21 cellular contexts compared by ENCODE assay signal in genomic region chrX:115897956-115898355, GRCh38.
DNase-seq lines count a peak whose midpoint lies in the region; ATAC-seq, FAIRE-seq and TF ChIP-seq lines count a peak whose summit lies in the region.
"Had no signal": no experiment of that assay in that cellular context is flagged by ENCODE, and none has a peak within 500 bp of the region (broad histone marks: within the 10 kb centered on the region; RNA-seq: fewer than 3 reads in every experiment).

No MANE protein-coding gene starts in this region.

- H3K36me3 ChIP-seq in HepG2 (replicated peaks in 1 of 2; ENCODE audit: control insufficient read depth in 1 of 2, insufficient read depth in 2 of 2, low read length in 2 of 2) (no peaks in the 10 kb centered on the region), right lobe of liver (no peaks in the 10 kb centered on the region), H1 (ENCODE audit: control insufficient read depth in 2 of 4, insufficient read depth in 4 of 4, low read length in 3 of 4) (peaks cover 0 to 18% (median 6%) of the 10 kb centered on the region in 4 experiments; a peak in 6 of 8 replicates)
- H3K36me3 ChIP-seq: BE2C; BLaER1 treated with 17β-estradiol and CSF1 and Interleukin-3, amounts not matched to agents 10 nM and 100 nM had no signal

- H3K27me3 ChIP-seq in HepG2 (ENCODE audit: control insufficient read depth in 1 of 2, insufficient read depth in 2 of 2, low read length in 2 of 2) (no peaks in the 10 kb centered on the region; a peak in 1 of 5 replicates), right lobe of liver (no peaks in the 10 kb centered on the region), H1 (replicated peaks in 1 of 4; ENCODE audit: control insufficient read depth in 3 of 4, extremely low read depth in 1 of 4, insufficient read depth in 3 of 4, low read length in 3 of 4) (no peaks in the 10 kb centered on the region)
- H3K27me3 ChIP-seq: BE2C had no signal

- no peak overlapping the region for H2BK120ac ChIP-seq in H1 (replicated peaks; ENCODE audit: low read depth, low read length)

- no peak overlapping the region for H4K5ac ChIP-seq in H1 (ENCODE audit: insufficient read length, low read depth, low read length)

- FAIRE-seq in HepG2 (lab: Jason Lieb, UNC) = no peak
- FAIRE-seq in H1 (lab: Jason Lieb, UNC) = no peak
- FAIRE-seq: A204.1, D721Med had no signal

- in situ Hi-C loops in HepG2 (cut with HindIII; ENCODE audit: extremely low pct_ligation_motif_present, low pct_unique_long_range_greater_than_20kb) = no loop called here

- intact Hi-C loops in HepG2 (cut with micrococcal nuclease; ENCODE audit: unreplicated experiment) (no loop called here), right lobe of liver (cut with DNase I) (no loop called here)

- H3K4me3 ChIP-seq in HepG2 (replicated peaks in 1 of 3; ENCODE audit: insufficient read depth in 1 of 3, low read depth in 2 of 3, low read length in 3 of 3) = peak overlapping the region in 1 of 3 experiments; percentile 52; a peak in 1 of 6 replicates
- no peak overlapping the region for H3K4me3 ChIP-seq in right lobe of liver
- H3K4me3 ChIP-seq in H1 (ENCODE audit: extremely low read depth in 1 of 4, insufficient read depth in 2 of 4, low read depth in 3 of 4, low read length in 4 of 4) = no peak overlapping the region
- H3K4me3 ChIP-seq: BLaER1 treated with 17β-estradiol and CSF1 and Interleukin-3, amounts not matched to agents 10 nM and 100 nM had no signal

- BruUV-seq in HepG2 (replicated peaks; lab: Mats Ljungman, UMichigan) = no TSS peak

- H4K20me1 ChIP-seq in HepG2 (ENCODE audit: insufficient read depth, low read length) (no peaks in the 10 kb centered on the region), H1 (replicated peaks in 1 of 2; ENCODE audit: control insufficient read depth in 1 of 2, insufficient read depth in 2 of 2, low read length in 2 of 2) (peaks cover 0 to 36% of the 10 kb centered on the region in 2 experiments)
- H4K20me1 ChIP-seq: BLaER1 treated with 17β-estradiol and CSF1 and Interleukin-3, amounts not matched to agents 10 nM and 100 nM had no signal

- H3K4me2 ChIP-seq in HepG2 (ENCODE audit: low read depth, low read length) (peak overlapping the region; percentile 61), H1 (ENCODE audit: insufficient read depth in 1 of 2, low read depth in 2 of 2, low read length in 2 of 2) (no peak overlapping the region)

- no peak for ATAC-seq in HepG2
- ATAC-seq in right lobe of liver = no peak
- no peak for ATAC-seq in SK-N-SH treated with all-trans-retinoic acid at 6 μM for 48 hours
- ATAC-seq: HCT116 had no signal

- H2BK20ac ChIP-seq in H1 (ENCODE audit: low read length) = no peak overlapping the region

- no peak for TF ChIP-seq EP300 in HepG2 (IDR thresholded peaks at IDR 0.05; ENCODE audit: low read depth in 2 of 2, low read length in 2 of 2)
- TF ChIP-seq EP300 in HepG2 (CRISPR knock-in tag; IDR thresholded peaks at IDR 0.05; ENCODE audit: borderline replicate concordance) = no peak
- no peak for TF ChIP-seq EP300 in H1 (IDR thresholded peaks at IDR 0.05; ENCODE audit: borderline replicate concordance in 1 of 2, low read depth in 2 of 2, low read length in 2 of 2)

- TF ChIP-seq POLR2A in HepG2 (IDR thresholded peaks at IDR 0.05; ENCODE audit: insufficient read depth in 1 of 2, low read depth in 2 of 2, low read length in 2 of 2) (no peak), right lobe of liver (IDR thresholded peaks at IDR 0.05) (no peak), H1 (IDR thresholded peaks at IDR 0.05; ENCODE audit: control extremely low read depth in 1 of 2, low read depth in 2 of 2, low read length in 2 of 2) (peak in 1 of 2 experiments; percentile 43; a peak in 2 of 3 replicates)

- H3K56ac ChIP-seq in H1 (replicated peaks; ENCODE audit: insufficient read length, low read depth, low read length) = no peak overlapping the region

- H3K79me1 ChIP-seq in H1 (ENCODE audit: low read depth, low read length) = no peaks in the 10 kb centered on the region; the same call in 1 of the 2 replicates

- no peak overlapping the region for H3K23ac ChIP-seq in H1 (ENCODE audit: insufficient read length)

- H3K4ac ChIP-seq in H1 (replicated peaks; ENCODE audit: insufficient read length, low read depth, low read length) = no peak overlapping the region

- no peak overlapping the region for H3K27ac ChIP-seq in HepG2 (ENCODE audit: extremely low read length, insufficient read depth, low read length)
- no peak overlapping the region for H3K27ac ChIP-seq in right lobe of liver
- no peak overlapping the region for H3K27ac ChIP-seq in H1 (ENCODE audit: low read depth, low read length)
- H3K27ac ChIP-seq: 22Rv1; BLaER1 treated with 17β-estradiol and CSF1 and Interleukin-3, amounts not matched to agents 10 nM and 100 nM had no signal

- POLR2A ChIA-PET in HepG2 (lab: Yijun Ruan, JAX) = no interaction called here
- POLR2A ChIA-PET in H1 (lab: Charles Lee; ENCODE audit: partially characterized antibody) = no interaction called here

- H4K8ac ChIP-seq in H1 (ENCODE audit: extremely low read depth, insufficient read depth, low read length) = no peak overlapping the region

- no peak overlapping the region for H2BK12ac ChIP-seq in H1 (ENCODE audit: low read depth, low read length)

- H3K9me3 ChIP-seq in HepG2 (ENCODE audit: low read length) (no peaks in the 10 kb centered on the region), right lobe of liver (no peaks in the 10 kb centered on the region), H1 (ENCODE audit: insufficient read depth in 2 of 2, low read depth in 1 of 2, low read length in 1 of 2) (no peaks in the 10 kb centered on the region)
- H3K9me3 ChIP-seq: BE2C had no signal

- H3K18ac ChIP-seq in H1 (ENCODE audit: extremely low read depth, low read length) = no peak overlapping the region

- H3K4me1 ChIP-seq in HepG2 (ENCODE audit: insufficient read depth, low read length) = peaks cover 28% of the 10 kb centered on the region
- H3K4me1 ChIP-seq in right lobe of liver = peaks cover 0 to 9% (median 3%) of the 10 kb centered on the region in 4 donors
- no peaks in the 10 kb centered on the region for H3K4me1 ChIP-seq in H1 (replicated peaks in 1 of 4; ENCODE audit: control insufficient read depth in 3 of 4, insufficient read depth in 4 of 4, low read length in 3 of 4)

- peaks cover 22% of the 10 kb centered on the region for H3K36me3 Mint-ChIP-seq in type B pancreatic cell
- H3K36me3 Mint-ChIP-seq: CD14-positive monocyte; CD8-positive, alpha-beta memory T cell had no signal

- H2AK5ac ChIP-seq in H1 (ENCODE audit: low read depth, low read length) = no peak overlapping the region

- H3K23me2 ChIP-seq in H1 (ENCODE audit: low read depth, low read length) = no peaks in the 10 kb centered on the region

- CTCF ChIA-PET in HepG2 (lab: Yijun Ruan, JAX; ENCODE audit: low intra/inter-chr PET ratio, low total read pairs) = interaction anchor here (1.6 kb wide), 1 partner anchor 50 kb away, joined by 6 read pairs; no protein-coding TSS in a partner anchor
- CTCF ChIA-PET in H1 (lab: Charles Lee; ENCODE audit: partially characterized antibody) = interaction anchor here (1.7 kb wide), 1 partner anchor 14 kb away, joined by 3 read pairs; no protein-coding TSS in a partner anchor

- TF ChIP-seq RAD21 in HepG2 (CRISPR knock-in tag; IDR thresholded peaks at IDR 0.05) = no peak
- TF ChIP-seq RAD21 in H1 (IDR thresholded peaks at IDR 0.05 in 1 of 2, conservative IDR thresholded peaks at IDR 0.05 in 1 of 2; ENCODE audit: low read depth in 2 of 2, low read length in 2 of 2) = no peak

- no peak for TF ChIP-seq CTCF in HepG2 (CRISPR knock-in tag; IDR thresholded peaks at IDR 0.05)
- no peak for TF ChIP-seq CTCF in right lobe of liver (IDR thresholded peaks at IDR 0.05)
- no peak for TF ChIP-seq CTCF in H1 (IDR thresholded peaks at IDR 0.05; ENCODE audit: control extremely low read depth in 1 of 3, insufficient read depth in 1 of 3, low read depth in 1 of 3, low read length in 3 of 3)
- no peak for TF ChIP-seq CTCF in type B pancreatic cell (conservative IDR thresholded peaks at IDR 0.05)

- H2AFZ ChIP-seq in HepG2 (ENCODE audit: low read length) (no peak overlapping the region), H1 (ENCODE audit: low read length) (no peak overlapping the region)

- H3K4me3 Mint-ChIP-seq in type B pancreatic cell = no peak overlapping the region
- H3K4me3 Mint-ChIP-seq: CD14-positive monocyte; CD4-positive, alpha-beta T cell; H9 had no signal

- H3K27ac Mint-ChIP-seq in type B pancreatic cell = no peak overlapping the region
- H3K27ac Mint-ChIP-seq: CD14-positive monocyte; CD4-positive, alpha-beta T cell had no signal

- H4K91ac ChIP-seq in H1 (replicated peaks; ENCODE audit: insufficient read length, low read length) = no peak overlapping the region

- no peaks in the 10 kb centered on the region for H3K4me1 Mint-ChIP-seq in type B pancreatic cell (ENCODE audit: unreplicated experiment)
- H3K4me1 Mint-ChIP-seq: CD14-positive monocyte had no signal

- H3K14ac ChIP-seq in H1 (ENCODE audit: insufficient read length) = no peak overlapping the region

- H2BK5ac ChIP-seq in H1 (ENCODE audit: low read depth, low read length) = no peak overlapping the region

- H2BK15ac ChIP-seq in H1 (ENCODE audit: low read length) = no peak overlapping the region

- DNase-seq in HepG2 (ENCODE audit: low spot score) (no peak), right lobe of liver (no peak), H1 (ENCODE audit: low read depth in 1 of 2, low spot score in 2 of 2) (no peak), mucosa of gallbladder (ENCODE audit: low spot score) (peak; percentile 7), type B pancreatic cell (ENCODE audit: extremely low spot score, unreplicated experiment) (peak; percentile 51), AG08395 (ENCODE audit: low spot score) (no peak), NCI-H2171 (lab: John Stamatoyannopoulos, UW) (no peak)
- DNase-seq: DMS 273 treated with DMSO at 0.1 percent for 48 hours, EL, GOT3 had no signal

- H3K79me2 ChIP-seq in HepG2 (ENCODE audit: insufficient read depth, low read length) = no peaks in the 10 kb centered on the region
- no peaks in the 10 kb centered on the region for H3K79me2 ChIP-seq in H1 (ENCODE audit: control insufficient read depth in 1 of 2, insufficient read depth in 2 of 2, low read length in 2 of 2)

- WGBS in HepG2 (ENCODE audit: low lambda C conversion rate) = 33% methylated on average over 2 of the region's 8 CpGs
- 19% methylated on average over 2 of the region's 8 CpGs for WGBS in right lobe of liver (ENCODE audit: insufficient coverage, low coverage, low lambda C conversion rate, missing lambda C conversion rate)
- WGBS in H1 (ENCODE audit: extremely low coverage in 1 of 2, insufficient coverage in 1 of 2, insufficient read length in 1 of 2, insufficient replicate concordance in 2 of 2, low coverage in 1 of 2, low lambda C conversion rate in 2 of 2, missing lambda C conversion rate in 1 of 2), 2 experiments = 98% methylated on average over 6 of the region's 8 CpGs; no CpG with 5 or more reads in 1 of the 2 experiments

- H3K9ac ChIP-seq in HepG2 (ENCODE audit: insufficient read depth, low read depth, low read length) (no peak overlapping the region), H1 (replicated peaks in 1 of 4; ENCODE audit: extremely low read depth in 1 of 4, low read depth in 3 of 4, low read length in 3 of 4) (no peak overlapping the region)
- H3K9ac ChIP-seq: BLaER1 treated with 17β-estradiol and CSF1 and Interleukin-3, amounts not matched to agents 10 nM and 100 nM had no signal

- H3K9me3 Mint-ChIP-seq in type B pancreatic cell = peaks cover 5% of the 10 kb centered on the region
- H3K9me3 Mint-ChIP-seq: CD4-positive, alpha-beta T cell had no signal

- H3K27me3 Mint-ChIP-seq in type B pancreatic cell = no peaks in the 10 kb centered on the region
- H3K27me3 Mint-ChIP-seq: CD4-positive, alpha-beta T cell had no signal

Comparison
In these comparisons a context has a peak if more than half of its experiments do, and no peak if none do; other contexts are left out.
1. DNase-seq: peak in mucosa of gallbladder (single experiment) and type B pancreatic cell (single experiment); none in HepG2 (single experiment), right lobe of liver (0 of 3), H1 (0 of 2), AG08395 (single experiment) and NCI-H2171 (single experiment).
2. Of the 41 proteins assayed by ChIP-seq in both HepG2 and H1: peak only in HepG2: none; only in H1: POLR2AphosphoS5; in both: none; in neither: 39; mixed calls (peak in some experiments, not most) for 1.